In the genomic region with DNA sequence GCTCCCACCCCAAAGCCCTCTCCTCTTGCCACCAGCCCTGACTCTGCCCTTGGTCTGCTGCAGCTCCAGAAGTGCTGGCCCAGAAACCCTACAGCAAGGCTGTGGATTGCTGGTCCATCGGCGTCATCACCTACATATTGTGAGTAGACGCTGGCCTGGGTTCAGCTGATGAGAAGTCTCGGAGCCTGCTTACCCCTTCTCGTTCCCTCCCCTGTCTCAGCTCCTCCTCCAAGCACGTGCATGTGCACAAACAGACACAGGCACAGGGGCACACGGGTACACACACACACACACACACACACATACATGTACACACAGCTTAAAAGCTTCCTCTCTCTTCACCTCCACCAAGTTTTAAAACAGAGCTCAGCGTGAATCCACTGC, we compare ENCODE assay signal across 1 cellular context.
TF ChIP-seq lines count a peak whose summit lies in the region.

No MANE protein-coding gene starts in this region.

TF ChIP-seq in K562, 482 proteins besides CTCF, POLR2A, EP300 and RAD21 (continued from another document):
- TF ChIP-seq, protein P1, sequence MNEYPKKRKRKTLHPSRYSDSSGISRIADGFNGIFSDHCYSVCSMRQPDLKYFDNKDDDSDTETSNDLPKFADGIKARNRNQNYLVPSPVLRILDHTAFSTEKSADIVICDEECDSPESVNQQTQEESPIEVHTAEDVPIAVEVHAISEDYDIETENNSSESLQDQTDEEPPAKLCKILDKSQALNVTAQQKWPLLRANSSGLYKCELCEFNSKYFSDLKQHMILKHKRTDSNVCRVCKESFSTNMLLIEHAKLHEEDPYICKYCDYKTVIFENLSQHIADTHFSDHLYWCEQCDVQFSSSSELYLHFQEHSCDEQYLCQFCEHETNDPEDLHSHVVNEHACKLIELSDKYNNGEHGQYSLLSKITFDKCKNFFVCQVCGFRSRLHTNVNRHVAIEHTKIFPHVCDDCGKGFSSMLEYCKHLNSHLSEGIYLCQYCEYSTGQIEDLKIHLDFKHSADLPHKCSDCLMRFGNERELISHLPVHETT (CRISPR knock-in tag; conservative IDR thresholded peaks at IDR 0.05 in 1 of 2, IDR thresholded peaks at IDR 0.05 in 1 of 2) = no peak
- no peak for TF ChIP-seq MEF2A (IDR thresholded peaks at IDR 0.05; ENCODE audit: control insufficient read depth, low read depth, low read length)
- TF ChIP-seq ZNF384 (IDR thresholded peaks at IDR 0.05; ENCODE audit: low read depth, low read length) = no peak
- no peak for TF ChIP-seq HDAC6 (IDR thresholded peaks at IDR 0.05; ENCODE audit: low read depth, low read length)
TF ChIP-seq in K562: peak in this region for 1.
